Comparison of ENCODE assay signal across 8 cellular contexts in the genomic region with DNA sequence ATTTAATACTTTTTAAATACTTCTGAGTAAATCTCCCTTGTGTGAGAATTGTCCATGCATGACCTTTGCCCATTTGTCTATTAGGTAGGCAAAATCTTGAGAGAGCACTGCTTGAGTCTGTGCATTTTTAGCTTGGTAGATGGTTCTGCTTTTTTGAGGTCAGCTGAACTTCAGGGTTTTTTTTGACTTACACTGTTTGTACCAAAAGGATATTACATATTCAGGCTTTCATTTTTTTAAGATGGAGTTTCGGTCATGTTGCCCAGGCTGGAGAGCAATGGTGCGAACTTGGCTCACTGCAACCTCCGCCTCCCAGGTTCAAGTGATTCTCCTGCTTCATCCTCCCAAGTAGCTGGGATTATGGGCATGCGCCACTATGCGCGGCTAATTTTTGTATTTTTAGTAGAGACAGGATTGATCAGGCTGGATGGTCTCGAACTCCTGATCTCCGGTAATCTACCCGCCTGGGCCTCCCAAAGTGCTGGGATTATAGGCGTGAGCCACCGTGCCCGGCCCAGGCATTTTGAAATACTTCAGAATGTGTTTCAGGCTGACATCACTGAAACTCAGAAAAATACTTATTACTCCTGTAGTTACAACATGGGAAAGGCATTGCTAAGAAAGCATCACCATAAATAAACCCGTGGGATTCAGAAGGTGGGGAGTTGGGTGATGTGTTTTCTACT. TPM values are rescaled to one million over a fixed set of nuclear protein-coding genes. Genes with fewer than 3 reads are reported as not detected.
DNase-seq lines count a peak whose midpoint lies in the region; ATAC-seq, FAIRE-seq and TF ChIP-seq lines count a peak whose summit lies in the region.

No MANE protein-coding gene starts in this region.

- WGBS in adrenal gland, 4 donors, result 79 to 87% (median 87%) methylated on average over 13 of the region's 13 CpGs
- WGBS in testis, 2 donors, result 93% methylated on average over 13 of the region's 13 CpGs

- DNase-seq in Ammon's horn (ENCODE audit: low spot score) (peak; percentile 12), GM19239 (ENCODE audit: insufficient read length, low spot score) (peak; percentile 36), adrenal gland (no peak), upper lobe of right lung (no peak), amniotic stem cell (lab: John Stamatoyannopoulos, UW) (no peak), testis (no peak), glomerular visceral epithelial cell (ENCODE audit: extremely low spot score) (no peak)

- H3K4me1 ChIP-seq in adrenal gland (replicated peaks in 1 of 2) (peaks cover 29 to 58% of the 10 kb centered on the region in 2 donors), upper lobe of right lung (peaks cover 80% of the 10 kb centered on the region), testis (peaks cover 8% of the 10 kb centered on the region)

- FAIRE-seq in GM19239 (lab: Jason Lieb, UNC), result peak; percentile 89

- TF ChIP-seq POLR2A in adrenal gland (IDR thresholded peaks at IDR 0.05) (no peak), testis (IDR thresholded peaks at IDR 0.05) (no peak)

- no peaks in the 10 kb centered on the region for H3K27me3 ChIP-seq in adrenal gland
- no peaks in the 10 kb centered on the region for H3K27me3 ChIP-seq in upper lobe of right lung
- no peaks in the 10 kb centered on the region for H3K27me3 ChIP-seq in testis

- no peak for TF ChIP-seq CTCF in adrenal gland (IDR thresholded peaks at IDR 0.05)
- no peak for TF ChIP-seq CTCF in upper lobe of right lung (IDR thresholded peaks at IDR 0.05)
- TF ChIP-seq CTCF in testis (IDR thresholded peaks at IDR 0.05), result no peak

- H3K36me3 ChIP-seq in adrenal gland (replicated peaks in 1 of 2), result no peaks in the 10 kb centered on the region
- no peaks in the 10 kb centered on the region for H3K36me3 ChIP-seq in upper lobe of right lung
- H3K36me3 ChIP-seq in testis (ENCODE audit: low read depth, missing control alignments), result no peaks in the 10 kb centered on the region

- H3K27ac ChIP-seq in adrenal gland, result peak overlapping the region in 3 of 5 donors; percentile 17 to 53 (median 48)
- peak overlapping the region; percentile 9 for H3K27ac ChIP-seq in upper lobe of right lung
- no peak overlapping the region for H3K27ac ChIP-seq in testis

- ATAC-seq in HG03135 (IDR thresholded peaks at IDR 0.05; ENCODE audit: unreplicated experiment) (peak; percentile 73), upper lobe of right lung (peak; percentile 57)

- H3K9me3 ChIP-seq in adrenal gland (replicated peaks in 1 of 3), result no peaks in the 10 kb centered on the region
- no peaks in the 10 kb centered on the region for H3K9me3 ChIP-seq in upper lobe of right lung
- H3K9me3 ChIP-seq in testis, result no peaks in the 10 kb centered on the region

- H3K4me3 ChIP-seq in adrenal gland (no peak overlapping the region), upper lobe of right lung (no peak overlapping the region), testis (no peak overlapping the region)

- intact Hi-C loops in adrenal gland (cut with DNase I) (no loop called here), upper lobe of right lung (cut with DNase I) (no loop called here), testis (cut with DNase I; ENCODE audit: low total_unique reads) (no loop called here)

RNA-seq across cellular contexts. Expression of gene RASSF3, which starts 11.1 kb away (rescaled TPM):
- total RNA-seq in adrenal gland (10 to 100 TPM; 34.9 to 75.8 (median 52.0) TPM), upper lobe of right lung (96.5 TPM), testis (10 to 100 TPM; 20.3 to 26.4 TPM)
- polyA plus RNA-seq in adrenal gland (10 to 100 TPM; 21.7 to 40.1 (median 23.7) TPM), testis (ENCODE audit: insufficient read depth, low read depth, low replicate concordance) (27.5 TPM)

Comparison
In these comparisons a context has a peak if more than half of its experiments do, and no peak if none do; other contexts are left out.
1. DNase-seq: peak in Ammon's horn (single experiment) and GM19239 (single experiment); none in adrenal gland (0 of 7), upper lobe of right lung (single experiment), amniotic stem cell (single experiment), testis (single experiment) and glomerular visceral epithelial cell (single experiment).
2. H3K27ac ChIP-seq: peak in adrenal gland (3 of 5) and upper lobe of right lung (single experiment); none in testis (0 of 2).